Comparison of ENCODE assay signal across 8 cellular contexts in genomic region chr13:113207890-113208423, GRCh38. TPM values are rescaled to one million over a fixed set of nuclear protein-coding genes. Genes with fewer than 3 reads are reported as not detected.
DNase-seq lines count a peak whose midpoint lies in the region; ATAC-seq and TF ChIP-seq lines count a peak whose summit lies in the region.

No MANE protein-coding gene starts in this region.

- H3K27ac ChIP-seq in PC-9: peak overlapping the region; percentile 90
- peak overlapping the region; percentile 100 for H3K27ac ChIP-seq in coronary artery
- peak overlapping the region; percentile 95 to 100 (median 99) for H3K27ac ChIP-seq in tibial nerve

- ATAC-seq in GM18498 (IDR thresholded peaks at IDR 0.05; ENCODE audit: unreplicated experiment) (peak; percentile 14), HG03060 (IDR thresholded peaks at IDR 0.05; ENCODE audit: low read depth, unreplicated experiment) (peak; percentile 3)

- peak overlapping the region; percentile 83 for H2AFZ ChIP-seq in PC-9

- H3K4me3 ChIP-seq in PC-9 (peak overlapping the region; percentile 97), coronary artery (peak overlapping the region; percentile 100), lower leg skin (ENCODE audit: low read depth, poor library complexity, severe bottlenecking) (peak overlapping the region; percentile 93), tibial nerve (peak overlapping the region; percentile 77 to 99 (median 91))

- DNase-seq in ACHN: peak; percentile 39
- DNase-seq in PC-9: peak; percentile 38 to 39
- no peak for DNase-seq in coronary artery (ENCODE audit: low spot score)
- DNase-seq in lower leg skin (ENCODE audit: low spot score in 2 of 2): no peak
- DNase-seq in tibial nerve (ENCODE audit: low spot score in 2 of 2): no peak
- DNase-seq in GDM1 (lab: John Stamatoyannopoulos, UW): no peak

- peaks cover 61% of the 10 kb centered on the region for H4K20me1 ChIP-seq in PC-9 (ENCODE audit: insufficient read depth)

- no peaks in the 10 kb centered on the region for H3K27me3 ChIP-seq in PC-9 (ENCODE audit: insufficient read depth, low read depth)
- H3K27me3 ChIP-seq in tibial nerve: no peaks in the 10 kb centered on the region

- H3K36me3 ChIP-seq in PC-9 (ENCODE audit: low read depth) (peaks cover 40% of the 10 kb centered on the region), tibial nerve (peaks cover 0 to 23% (median 0%) of the 10 kb centered on the region in 3 donors)

- no peak for TF ChIP-seq CTCF in PC-9 (conservative IDR thresholded peaks at IDR 0.05)
- TF ChIP-seq CTCF in coronary artery (IDR thresholded peaks at IDR 0.05): no peak
- TF ChIP-seq CTCF in lower leg skin (IDR thresholded peaks at IDR 0.05): no peak
- TF ChIP-seq CTCF in tibial nerve (IDR thresholded peaks at IDR 0.05): no peak

- POLR2A ChIA-PET in PC-9 (lab: Charles Lee; ENCODE audit: unreplicated experiment): no interaction called here

- H3K4me1 ChIP-seq in PC-9 (replicated peaks; ENCODE audit: insufficient read depth): peaks cover 40% of the 10 kb centered on the region
- peaks cover 0 to 78% (median 32%) of the 10 kb centered on the region in 4 donors for H3K4me1 ChIP-seq in tibial nerve

- peaks cover 86% of the 10 kb centered on the region for H3K79me2 ChIP-seq in PC-9 (ENCODE audit: low read depth)

- 0 to 1% methylated on average over 36 to 45 of the region's 45 CpGs for WGBS in lower leg skin, 2 donors
- 1% methylated on average over 27 to 43 of the region's 45 CpGs for WGBS in tibial nerve, 2 donors

- no peaks in the 10 kb centered on the region for H3K9me2 ChIP-seq in PC-9 (ENCODE audit: insufficient read depth)

- intact Hi-C loops in PC-9 (cut with micrococcal nuclease; ENCODE audit: unreplicated experiment): loop anchor here (5.0 kb wide), 1 partner anchor 266 kb away; no protein-coding TSS in a partner anchor
- intact Hi-C loops in lower leg skin (cut with DNase I; ENCODE audit: low total_unique reads): loop anchor here (10.0 kb wide), 1 partner anchor 157 kb away; the partner anchor contains the start of gene GRTP1

- no peak for TF ChIP-seq EP300 in tibial nerve (IDR thresholded peaks at IDR 0.05)

- in situ Hi-C loops in ACHN (cut with HindIII; ENCODE audit: low pct_ligation_motif_present, low pct_unique_long_range_greater_than_20kb, low sequenced_read_pairs): no loop called here

- H3K9me3 ChIP-seq in PC-9 (ENCODE audit: insufficient read depth, low read depth): no peaks in the 10 kb centered on the region
- no peaks in the 10 kb centered on the region for H3K9me3 ChIP-seq in tibial nerve

- BruUV-seq in PC-9 (replicated peaks; lab: Mats Ljungman, UMichigan): TSS peak; percentile 50

- CTCF ChIA-PET in PC-9 (lab: Charles Lee): no interaction called here

- H3F3A ChIP-seq in PC-9 (ENCODE audit: insufficient read depth, low read depth): peaks cover 20% of the 10 kb centered on the region

- no peak for TF ChIP-seq POLR2A in lower leg skin (IDR thresholded peaks at IDR 0.05)
- TF ChIP-seq POLR2A in tibial nerve (IDR thresholded peaks at IDR 0.05): no peak

- peak overlapping the region; percentile 83 for H3K4me2 ChIP-seq in PC-9

RNA-seq across cellular contexts. Expression of gene PCID2, which starts 0.5 kb away (rescaled TPM):
- total RNA-seq in PC-9 (2021) (48.3 and 71.8 TPM in 2 replicates), lower leg skin (10 to 100 TPM; 28.0 to 44.2 (median 40.3) TPM), tibial nerve (10 to 100 TPM; 38.6 to 61.5 (median 49.5) TPM)

RNA-seq across cellular contexts. Expression of gene CUL4A, which starts 1.5 kb away (rescaled TPM):
- 90.8 and 91.0 TPM in 2 replicates for total RNA-seq in PC-9 (2021)
- 100 to 1,000 TPM in 3 of 4 donors, 10 to 100 TPM in 1; 80.7 to 146 (median 105) TPM for total RNA-seq in lower leg skin
- total RNA-seq in tibial nerve: 100 to 1,000 TPM in 2 of 4 donors, 10 to 100 TPM in 2; 67.3 to 268 (median 101) TPM

RNA-seq across cellular contexts. Expression of gene PROZ, which starts 49.5 kb away (rescaled TPM):
- total RNA-seq in PC-9 (2021): not detected in 2 replicates
- total RNA-seq in lower leg skin: not detected
- not detected for total RNA-seq in tibial nerve

Comparison
In these comparisons a context has a peak if more than half of its experiments do, and no peak if none do; other contexts are left out.
1. DNase-seq: peak in ACHN (single experiment) and PC-9 (2 of 2); none in coronary artery (single experiment), lower leg skin (0 of 2), tibial nerve (0 of 2) and GDM1 (single experiment).
2. Peak in every context shown above with its lines, with median percentiles within 50 percentile points of each other: H3K27ac ChIP-seq and H3K4me3 ChIP-seq.